ENCODE assay signal across 1 cellular context in genomic region chr20:31949877-31950646, GRCh38.
TF ChIP-seq lines count a peak whose summit lies in the region.

No MANE protein-coding gene starts in this region.

TF ChIP-seq in K562, 482 proteins besides CTCF, POLR2A, EP300 and RAD21 (continued from another document and continues in another):
- no peak for TF ChIP-seq ZNF592 (IDR thresholded peaks at IDR 0.05)
- peak; percentile 91 for TF ChIP-seq HDAC2 (IDR thresholded peaks at IDR 0.05)
- no peak for TF ChIP-seq MAFG (tag; conservative IDR thresholded peaks at IDR 0.05)
- TF ChIP-seq PBX2 (CRISPR knock-in tag; IDR thresholded peaks at IDR 0.05; ENCODE audit: low read depth), result no peak
- TF ChIP-seq PBX2 (tag; conservative IDR thresholded peaks at IDR 0.05; ENCODE audit: low read depth), result peak; percentile 82
- no peak for TF ChIP-seq CBX2 (IDR thresholded peaks at IDR 0.05; ENCODE audit: insufficient read depth, low read length, poor library complexity, severe bottlenecking)
- TF ChIP-seq GABPB1 (CRISPR knock-in tag; IDR thresholded peaks at IDR 0.05), result no peak
- no peak for TF ChIP-seq NR2F6 (CRISPR knock-in tag; IDR thresholded peaks at IDR 0.05)
- peak; percentile 67; a peak in 2 of 4 replicates for TF ChIP-seq TBL1XR1 (IDR thresholded peaks at IDR 0.05; ENCODE audit: low read length in 2 of 2)
- TF ChIP-seq RBM17 (IDR thresholded peaks at IDR 0.05; ENCODE audit: borderline replicate concordance, low read depth, low read length), result no peak
- TF ChIP-seq DEAF1 (CRISPR knock-in tag; IDR thresholded peaks at IDR 0.05), result no peak
- TF ChIP-seq POLR3G (IDR thresholded peaks at IDR 0.05; ENCODE audit: extremely low read depth, insufficient read length, insufficient replicate concordance), result no peak
- peak; percentile 61 for TF ChIP-seq PRDM10 (IDR thresholded peaks at IDR 0.05; ENCODE audit: partially characterized antibody)
- no peak for TF ChIP-seq TCF15 (CRISPR knock-in tag; IDR thresholded peaks at IDR 0.05)
- TF ChIP-seq KDM4B (IDR thresholded peaks at IDR 0.05; ENCODE audit: borderline replicate concordance in 2 of 2, low read depth in 1 of 2), result no peak
- TF ChIP-seq CHAMP1 (IDR thresholded peaks at IDR 0.05), result 0 out of 2 replicates have a peak, but pooled peaks have one; percentile 28
- no peak for TF ChIP-seq SUPT5H (IDR thresholded peaks at IDR 0.05)
- no peak for TF ChIP-seq HEY1 (CRISPR knock-in tag; IDR thresholded peaks at IDR 0.05; ENCODE audit: borderline replicate concordance)
- TF ChIP-seq TAF15 (IDR thresholded peaks at IDR 0.05; ENCODE audit: low read depth, low read length), result no peak
- TF ChIP-seq ZNF695 (CRISPR knock-in tag; IDR thresholded peaks at IDR 0.05), result no peak
- TF ChIP-seq TAF7 (tag; IDR thresholded peaks at IDR 0.05), result no peak
- no peak for TF ChIP-seq ZNF583 (CRISPR knock-in tag; IDR thresholded peaks at IDR 0.05)
- TF ChIP-seq ZBTB17 (CRISPR knock-in tag; IDR thresholded peaks at IDR 0.05), result no peak
- TF ChIP-seq SFPQ (IDR thresholded peaks at IDR 0.05; ENCODE audit: low read depth, low read length), result no peak
- no peak for TF ChIP-seq RBM14 (IDR thresholded peaks at IDR 0.05; ENCODE audit: borderline replicate concordance, insufficient read depth, low read depth, low read length)
- TF ChIP-seq ETS2 (tag; IDR thresholded peaks at IDR 0.05; ENCODE audit: borderline replicate concordance, poor library complexity, severe bottlenecking), result no peak
- TF ChIP-seq KLF16 (IDR thresholded peaks at IDR 0.05), result peak; percentile 75
- TF ChIP-seq ARID1B (IDR thresholded peaks at IDR 0.05), result peak; percentile 92
- no peak for TF ChIP-seq EWSR1 (IDR thresholded peaks at IDR 0.05; ENCODE audit: borderline replicate concordance, low read depth, partially characterized antibody)
- TF ChIP-seq ZNF75A (CRISPR knock-in tag; IDR thresholded peaks at IDR 0.05), result no peak
- no peak for TF ChIP-seq PHF20 (IDR thresholded peaks at IDR 0.05; ENCODE audit: partially characterized antibody)
- TF ChIP-seq TARDBP (IDR thresholded peaks at IDR 0.05), result no peak
- no peak for TF ChIP-seq SMAD3 (CRISPR knock-in tag; conservative IDR thresholded peaks at IDR 0.05)
- TF ChIP-seq ELK1 (CRISPR knock-in tag; IDR thresholded peaks at IDR 0.05), result no peak
- TF ChIP-seq ATF7 (IDR thresholded peaks at IDR 0.05), result no peak
- TF ChIP-seq L3MBTL2 (IDR thresholded peaks at IDR 0.05), result no peak
- no peak for TF ChIP-seq NR4A1 (CRISPR knock-in tag; IDR thresholded peaks at IDR 0.05)
- TF ChIP-seq NR4A1 (tag; IDR thresholded peaks at IDR 0.05), result no peak
- no peak for TF ChIP-seq EZH2 (IDR thresholded peaks at IDR 0.05; ENCODE audit: borderline replicate concordance, low read depth, low read length)
- no peak for TF ChIP-seq CEBPG (CRISPR knock-in tag; IDR thresholded peaks at IDR 0.05)
- no peak for TF ChIP-seq CEBPG (tag; conservative IDR thresholded peaks at IDR 0.05 in 1 of 2, IDR thresholded peaks at IDR 0.05 in 1 of 2)
- TF ChIP-seq ZNF57 (CRISPR knock-in tag; IDR thresholded peaks at IDR 0.05), result no peak
- no peak for TF ChIP-seq ATF6 (CRISPR knock-in tag; IDR thresholded peaks at IDR 0.05)
- TF ChIP-seq ETV1 (tag; conservative IDR thresholded peaks at IDR 0.05; ENCODE audit: low read depth), result no peak
- no peak for TF ChIP-seq RBM22 (IDR thresholded peaks at IDR 0.05; ENCODE audit: low read depth, low read length, poor library complexity, severe bottlenecking)
